Comparison of ENCODE assay signal across 1 cellular context in the genomic region with DNA sequence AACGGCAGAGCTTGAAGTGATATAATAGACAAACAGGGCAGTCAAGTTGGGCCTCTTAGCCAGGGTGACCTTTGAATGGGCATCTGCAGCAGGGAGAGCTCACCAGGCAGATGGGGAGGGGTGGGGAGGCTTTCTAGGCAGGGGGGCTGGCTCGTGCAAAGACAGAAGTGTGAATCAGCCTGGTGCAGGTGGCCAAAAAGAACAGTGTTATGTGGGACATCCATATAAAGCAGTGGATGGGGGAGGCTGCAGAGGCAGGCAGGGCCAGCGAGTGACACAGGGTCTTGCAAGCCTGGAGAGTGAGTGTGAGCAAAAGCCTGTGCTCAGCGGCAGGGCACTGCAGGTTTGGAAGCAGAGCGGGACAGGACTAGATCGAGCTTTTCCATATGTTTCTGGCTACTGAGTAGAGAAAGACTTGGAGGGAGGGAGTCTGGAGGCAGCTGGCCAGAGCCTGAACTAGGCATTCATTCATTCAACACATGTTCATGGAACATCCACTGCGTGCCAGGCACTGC.
TF ChIP-seq lines count a peak whose summit lies in the region.

No MANE protein-coding gene starts in this region.

TF ChIP-seq in IMR-90, 13 proteins besides CTCF, POLR2A, EP300 and RAD21:
- no peak for TF ChIP-seq RFX5 (IDR thresholded peaks at IDR 0.05; ENCODE audit: low read depth, low read length)
- TF ChIP-seq BHLHE40 (IDR thresholded peaks at IDR 0.05; ENCODE audit: low read depth, low read length) = no peak
- TF ChIP-seq MXI1 (IDR thresholded peaks at IDR 0.05; ENCODE audit: borderline replicate concordance, low read depth, low read length) = no peak
- no peak for TF ChIP-seq SMC3 (IDR thresholded peaks at IDR 0.05; ENCODE audit: low read depth, low read length)
- no peak for TF ChIP-seq MAZ (IDR thresholded peaks at IDR 0.05; ENCODE audit: borderline replicate concordance, low read depth, low read length)
